ENCODE assay signal across 14 cellular contexts in the genomic region with DNA sequence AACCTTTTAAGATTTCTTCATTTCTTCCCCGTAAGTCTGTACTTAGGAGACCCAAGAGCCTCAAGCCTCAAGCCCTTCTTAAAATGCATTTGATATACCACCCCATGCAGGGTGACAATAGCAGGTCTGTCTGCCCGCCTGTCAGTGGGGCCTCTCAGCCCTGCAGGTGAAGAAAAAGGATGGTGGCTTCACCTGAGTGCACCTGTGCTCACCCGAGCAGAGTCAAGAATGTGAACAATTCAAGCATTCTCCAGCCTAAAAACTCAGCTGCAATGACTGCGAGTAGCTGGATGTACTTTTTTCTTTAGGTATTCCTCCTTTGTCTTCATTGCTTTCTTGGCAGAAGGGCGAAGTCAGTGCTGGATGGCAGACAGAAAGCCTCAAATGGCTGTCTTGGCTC.
"Had no signal": no experiment of that assay in that cellular context is flagged by ENCODE, and none has a peak within 500 bp of the region (broad histone marks: within the 10 kb centered on the region; RNA-seq: fewer than 3 reads in every experiment).

No MANE protein-coding gene starts in this region.

- ATAC-seq: lower lobe of right lung, natural killer cell, right cardiac atrium had no signal

- H3K27ac ChIP-seq: colonic mucosa, left ventricle myocardium inferior, lower lobe of right lung, stomach, thoracic aorta had no signal

- DNase-seq: colonic mucosa; dermis blood vessel endothelial cell; foreskin melanocyte; hippocampal formation; left ventricle myocardium inferior; lower lobe of right lung; natural killer cell; posterior cingulate gyrus; right cardiac atrium; small intestine; stimulated activated CD4-positive, alpha-beta T cell treated with anti-CD3 and anti-CD28 coated beads, Interleukin-12 subunit alpha, Interleukin-12 subunit beta, amount 100 ng/mL, for 4 hours; stimulated activated naive CD4-positive, alpha-beta T cell; stomach had no signal
